ENCODE assay signal across 1 cellular context in the genomic region with DNA sequence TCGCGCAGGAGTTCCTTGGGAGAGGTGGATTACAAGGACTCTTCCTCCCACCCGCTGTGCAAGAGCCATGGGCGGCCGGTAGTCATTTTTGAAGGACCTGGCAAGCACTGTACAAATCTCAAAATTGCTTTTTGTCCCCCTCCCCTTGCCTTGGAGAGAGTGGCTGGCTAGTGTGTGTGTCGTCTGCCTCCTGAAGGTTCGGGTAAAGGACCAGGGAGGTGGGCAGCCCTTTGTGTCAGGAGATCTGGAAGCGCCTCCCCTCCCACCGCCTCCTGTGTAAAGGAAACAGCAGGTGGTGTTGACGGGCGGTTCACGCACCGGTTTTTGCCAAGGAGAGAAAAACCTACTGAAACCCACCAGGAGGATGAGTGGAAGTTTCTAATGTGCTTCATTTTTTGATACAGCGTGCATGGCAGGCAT.
TF ChIP-seq lines count a peak whose summit lies in the region.

No MANE protein-coding gene starts in this region.

TF ChIP-seq in WTC11, 78 proteins besides CTCF, POLR2A, EP300 and RAD21 (continued from another document):
- TF ChIP-seq, protein P1, sequence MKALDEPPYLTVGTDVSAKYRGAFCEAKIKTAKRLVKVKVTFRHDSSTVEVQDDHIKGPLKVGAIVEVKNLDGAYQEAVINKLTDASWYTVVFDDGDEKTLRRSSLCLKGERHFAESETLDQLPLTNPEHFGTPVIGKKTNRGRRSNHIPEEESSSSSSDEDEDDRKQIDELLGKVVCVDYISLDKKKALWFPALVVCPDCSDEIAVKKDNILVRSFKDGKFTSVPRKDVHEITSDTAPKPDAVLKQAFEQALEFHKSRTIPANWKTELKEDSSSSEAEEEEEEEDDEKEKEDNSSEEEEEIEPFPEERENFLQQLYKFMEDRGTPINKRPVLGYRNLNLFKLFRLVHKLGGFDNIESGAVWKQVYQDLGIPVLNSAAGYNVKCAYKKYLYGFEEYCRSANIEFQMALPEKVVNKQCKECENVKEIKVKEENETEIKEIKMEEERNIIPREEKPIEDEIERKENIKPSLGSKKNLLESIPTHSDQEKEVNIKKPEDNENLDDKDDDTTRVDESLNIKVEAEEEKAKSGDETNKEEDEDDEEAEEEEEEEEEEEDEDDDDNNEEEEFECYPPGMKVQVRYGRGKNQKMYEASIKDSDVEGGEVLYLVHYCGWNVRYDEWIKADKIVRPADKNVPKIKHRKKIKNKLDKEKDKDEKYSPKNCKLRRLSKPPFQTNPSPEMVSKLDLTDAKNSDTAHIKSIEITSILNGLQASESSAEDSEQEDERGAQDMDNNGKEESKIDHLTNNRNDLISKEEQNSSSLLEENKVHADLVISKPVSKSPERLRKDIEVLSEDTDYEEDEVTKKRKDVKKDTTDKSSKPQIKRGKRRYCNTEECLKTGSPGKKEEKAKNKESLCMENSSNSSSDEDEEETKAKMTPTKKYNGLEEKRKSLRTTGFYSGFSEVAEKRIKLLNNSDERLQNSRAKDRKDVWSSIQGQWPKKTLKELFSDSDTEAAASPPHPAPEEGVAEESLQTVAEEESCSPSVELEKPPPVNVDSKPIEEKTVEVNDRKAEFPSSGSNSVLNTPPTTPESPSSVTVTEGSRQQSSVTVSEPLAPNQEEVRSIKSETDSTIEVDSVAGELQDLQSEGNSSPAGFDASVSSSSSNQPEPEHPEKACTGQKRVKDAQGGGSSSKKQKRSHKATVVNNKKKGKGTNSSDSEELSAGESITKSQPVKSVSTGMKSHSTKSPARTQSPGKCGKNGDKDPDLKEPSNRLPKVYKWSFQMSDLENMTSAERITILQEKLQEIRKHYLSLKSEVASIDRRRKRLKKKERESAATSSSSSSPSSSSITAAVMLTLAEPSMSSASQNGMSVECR (CRISPR knock-in tag; IDR thresholded peaks at IDR 0.05; ENCODE audit: borderline replicate concordance) = no peak
- no peak for TF ChIP-seq OVOL2 (CRISPR knock-in tag; IDR thresholded peaks at IDR 0.05; ENCODE audit: borderline replicate concordance)
- TF ChIP-seq ZBTB43 (CRISPR knock-in tag; IDR thresholded peaks at IDR 0.05) = no peak
- TF ChIP-seq, protein P2, sequence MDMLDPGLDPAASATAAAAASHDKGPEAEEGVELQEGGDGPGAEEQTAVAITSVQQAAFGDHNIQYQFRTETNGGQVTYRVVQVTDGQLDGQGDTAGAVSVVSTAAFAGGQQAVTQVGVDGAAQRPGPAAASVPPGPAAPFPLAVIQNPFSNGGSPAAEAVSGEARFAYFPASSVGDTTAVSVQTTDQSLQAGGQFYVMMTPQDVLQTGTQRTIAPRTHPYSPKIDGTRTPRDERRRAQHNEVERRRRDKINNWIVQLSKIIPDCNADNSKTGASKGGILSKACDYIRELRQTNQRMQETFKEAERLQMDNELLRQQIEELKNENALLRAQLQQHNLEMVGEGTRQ (CRISPR knock-in tag; IDR thresholded peaks at IDR 0.05) = no peak
- TF ChIP-seq MAX (CRISPR knock-in tag; IDR thresholded peaks at IDR 0.05) = no peak
- TF ChIP-seq, protein P3, sequence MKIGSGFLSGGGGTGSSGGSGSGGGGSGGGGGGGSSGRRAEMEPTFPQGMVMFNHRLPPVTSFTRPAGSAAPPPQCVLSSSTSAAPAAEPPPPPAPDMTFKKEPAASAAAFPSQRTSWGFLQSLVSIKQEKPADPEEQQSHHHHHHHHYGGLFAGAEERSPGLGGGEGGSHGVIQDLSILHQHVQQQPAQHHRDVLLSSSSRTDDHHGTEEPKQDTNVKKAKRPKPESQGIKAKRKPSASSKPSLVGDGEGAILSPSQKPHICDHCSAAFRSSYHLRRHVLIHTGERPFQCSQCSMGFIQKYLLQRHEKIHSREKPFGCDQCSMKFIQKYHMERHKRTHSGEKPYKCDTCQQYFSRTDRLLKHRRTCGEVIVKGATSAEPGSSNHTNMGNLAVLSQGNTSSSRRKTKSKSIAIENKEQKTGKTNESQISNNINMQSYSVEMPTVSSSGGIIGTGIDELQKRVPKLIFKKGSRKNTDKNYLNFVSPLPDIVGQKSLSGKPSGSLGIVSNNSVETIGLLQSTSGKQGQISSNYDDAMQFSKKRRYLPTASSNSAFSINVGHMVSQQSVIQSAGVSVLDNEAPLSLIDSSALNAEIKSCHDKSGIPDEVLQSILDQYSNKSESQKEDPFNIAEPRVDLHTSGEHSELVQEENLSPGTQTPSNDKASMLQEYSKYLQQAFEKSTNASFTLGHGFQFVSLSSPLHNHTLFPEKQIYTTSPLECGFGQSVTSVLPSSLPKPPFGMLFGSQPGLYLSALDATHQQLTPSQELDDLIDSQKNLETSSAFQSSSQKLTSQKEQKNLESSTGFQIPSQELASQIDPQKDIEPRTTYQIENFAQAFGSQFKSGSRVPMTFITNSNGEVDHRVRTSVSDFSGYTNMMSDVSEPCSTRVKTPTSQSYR (CRISPR knock-in tag; IDR thresholded peaks at IDR 0.05) = no peak
- no peak for TF ChIP-seq ZBTB21 (CRISPR knock-in tag; IDR thresholded peaks at IDR 0.05; ENCODE audit: borderline replicate concordance)
